In genomic region chr3:53318522-53318921, GRCh38 we compare ENCODE assay signal across 19 cellular contexts. TPM values are rescaled to one million over a fixed set of nuclear protein-coding genes. Genes with fewer than 3 reads are reported as not detected.
A peak's percentile ranks its signal among the peaks of the same experiment; 100 is the strongest.
DNase-seq lines count a peak whose midpoint lies in the region; ATAC-seq and TF ChIP-seq lines count a peak whose summit lies in the region.
"Had no signal": no experiment of that assay in that cellular context is flagged by ENCODE, and none has a peak within 500 bp of the region (broad histone marks: within the 10 kb centered on the region; RNA-seq: fewer than 3 reads in every experiment).

No MANE protein-coding gene starts in this region.

- H3K36me3 ChIP-seq in tibial nerve: peaks cover 0 to 17% (median 0%) of the 10 kb centered on the region in 3 donors

- H3K9me3 ChIP-seq in tibial nerve: no peaks in the 10 kb centered on the region
- H3K9me3 ChIP-seq: adrenal gland, mucosa of descending colon, neutrophil, tibial artery had no signal

- ATAC-seq in GM21717 (IDR thresholded peaks at IDR 0.05; ENCODE audit: unreplicated experiment): no peak
- no peak for ATAC-seq in stimulated activated naive CD8-positive, alpha-beta T cell treated with anti-CD3 and anti-CD28 coated beads, Interleukin-15, Interleukin-2, amounts not matched to agents 100 U/mL and 50 U/mL, for 24 hours
- ATAC-seq: activated T-helper 17 cell treated with anti-CD3 and anti-CD28 coated beads, Interleukin-2, amount 50 U/mL, for 72 hours; mucosa of descending colon had no signal

- no peak for TF ChIP-seq EP300 in tibial nerve (IDR thresholded peaks at IDR 0.05)

- no peaks in the 10 kb centered on the region for H3K27me3 ChIP-seq in tibial nerve
- H3K27me3 ChIP-seq: adrenal gland, neutrophil, tibial artery had no signal

- H3K27ac ChIP-seq in tibial nerve: peak overlapping the region in 3 of 4 donors; percentile 5 to 69 (median 57)
- H3K27ac ChIP-seq: neutrophil, skin epidermis had no signal

- H3K4me3 ChIP-seq in tibial nerve: no peak overlapping the region
- H3K4me3 ChIP-seq: adrenal gland, mucosa of descending colon, skin epidermis, tibial artery had no signal

- TF ChIP-seq CTCF in tibial nerve (IDR thresholded peaks at IDR 0.05): no peak

- TF ChIP-seq POLR2A in tibial nerve (IDR thresholded peaks at IDR 0.05): no peak

- DNase-seq in GM04504 (ENCODE audit: low read depth) (peak; percentile 37), amniotic stem cell (lab: John Stamatoyannopoulos, UW) (peak; percentile 6), fibroblast of the conjunctiva (ENCODE audit: low read depth) (peak; percentile 49), tibial nerve (ENCODE audit: low spot score in 2 of 2) (no peak)
- no peak for DNase-seq in stimulated activated naive CD8-positive, alpha-beta T cell treated with anti-CD3 and anti-CD28 coated beads, Interleukin-15, Interleukin-2, amounts not matched to agents 100 U/mL and 50 U/mL, for 24 hours
- DNase-seq in stimulated activated CD8-positive, alpha-beta memory T cell treated with anti-CD3 and anti-CD28 coated beads, Interleukin-4, amount 100 ng/mL, for 48 hours: no peak
- DNase-seq: activated CD8-positive, alpha-beta memory T cell treated with anti-CD3 and anti-CD28 coated beads for 24 hours; adrenal gland; erythroblast; H9; mucosa of descending colon; NCI-H345; stimulated activated CD4-positive, alpha-beta T cell treated with anti-CD3 and anti-CD28 coated beads, Interleukin-4, amount 100 ng/mL, for 4 hours; T-helper 1 cell; tibial artery had no signal

- WGBS in tibial nerve, 2 donors: 37 to 40% methylated on average over 3 of the region's 3 CpGs

- peaks cover 0 to 55% (median 10%) of the 10 kb centered on the region in 4 donors for H3K4me1 ChIP-seq in tibial nerve

RNA-seq across cellular contexts. Expression of gene DCP1A, which starts 28.8 kb away (rescaled TPM):
- 10 to 100 TPM; 20.3 to 23.4 (median 22.5) TPM for total RNA-seq in tibial nerve

Comparison
In these comparisons a context has a peak if more than half of its experiments do, and no peak if none do; other contexts are left out.
1. DNase-seq: peak in GM04504 (single experiment), amniotic stem cell (single experiment) and fibroblast of the conjunctiva (single experiment); none in tibial nerve (0 of 2), stimulated activated naive CD8-positive, alpha-beta T cell treated with anti-CD3 and anti-CD28 coated beads, Interleukin-15, Interleukin-2, amounts not matched to agents 100 U/mL and 50 U/mL, for 24 hours (single experiment) and stimulated activated CD8-positive, alpha-beta memory T cell treated with anti-CD3 and anti-CD28 coated beads, Interleukin-4, amount 100 ng/mL, for 48 hours (single experiment).